Comparison of ENCODE assay signal across 27 cellular contexts in the genomic region with DNA sequence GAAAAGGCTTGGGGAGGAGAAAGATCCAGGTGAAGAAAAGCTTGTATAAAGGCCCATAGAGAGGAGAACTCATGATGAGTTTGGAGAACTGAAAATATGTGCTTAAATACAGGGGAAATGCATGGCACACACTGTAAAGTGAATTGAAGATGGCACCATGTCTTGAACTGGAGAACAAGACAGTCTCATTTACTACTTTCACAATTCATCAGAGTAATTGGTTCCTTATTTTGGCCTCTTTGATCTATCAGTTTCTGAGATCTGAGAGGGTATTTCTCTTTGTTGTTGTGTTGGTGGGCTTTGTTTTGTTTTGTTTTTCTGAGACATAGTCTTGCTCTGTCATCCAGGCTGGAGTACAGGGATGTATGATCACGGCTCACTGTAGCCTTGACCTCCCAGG.
A peak's percentile ranks its signal among the peaks of the same experiment; 100 is the strongest.
DNase-seq lines count a peak whose midpoint lies in the region; ATAC-seq and FAIRE-seq lines count a peak whose summit lies in the region.
"Had no signal": no experiment of that assay in that cellular context is flagged by ENCODE, and none has a peak within 500 bp of the region (broad histone marks: within the 10 kb centered on the region; RNA-seq: fewer than 3 reads in every experiment).

No MANE protein-coding gene starts in this region.

- no peaks in the 10 kb centered on the region for H3K4me1 ChIP-seq in neuronal stem cell (ENCODE audit: control insufficient read depth in 2 of 2, insufficient read depth in 1 of 2, low read depth in 1 of 2, low read length in 2 of 2)
- H3K4me1 ChIP-seq: upper lobe of right lung had no signal

- no peak overlapping the region for H2AK5ac ChIP-seq in neuronal stem cell (ENCODE audit: low read depth, low read length)

- no peak overlapping the region for H3K4me2 ChIP-seq in neuronal stem cell (ENCODE audit: insufficient read depth, low read length, poor library complexity, severe bottlenecking)

- H4K91ac ChIP-seq in neuronal stem cell (ENCODE audit: low read depth, low read length, poor library complexity): no peak overlapping the region

- no peak overlapping the region for H3K4me3 ChIP-seq in neuronal stem cell (ENCODE audit: low read length in 2 of 2)
- H3K4me3 ChIP-seq: ovary, upper lobe of right lung had no signal

- H3K14ac ChIP-seq in neuronal stem cell (ENCODE audit: low read length): no peak overlapping the region

- no peak overlapping the region for H2BK120ac ChIP-seq in neuronal stem cell (ENCODE audit: low read depth, low read length)

- FAIRE-seq in RCC 7860 (lab: Jason Lieb, UNC): no peak
- FAIRE-seq: GM18507, islet of Langerhans had no signal

- H3K9me3 ChIP-seq in neuronal stem cell (replicated peaks in 1 of 2; ENCODE audit: control insufficient read depth in 2 of 2, insufficient read depth in 1 of 2, low read depth in 1 of 2, low read length in 2 of 2): no peaks in the 10 kb centered on the region
- H3K9me3 ChIP-seq: ovary, upper lobe of right lung had no signal

- H3K18ac ChIP-seq in neuronal stem cell (ENCODE audit: low read length): no peak overlapping the region

- H3K27ac ChIP-seq in neuronal stem cell (replicated peaks; ENCODE audit: low read length): no peak overlapping the region
- H3K27ac ChIP-seq: ovary, RWPE1, upper lobe of right lung, WERI-Rb-1 had no signal

- H3K9ac ChIP-seq in neuronal stem cell (ENCODE audit: low read depth, low read length, poor library complexity): peak overlapping the region; percentile 30

- ATAC-seq in GM18499 (IDR thresholded peaks at IDR 0.05; ENCODE audit: insufficient read depth, unreplicated experiment): peak; percentile 73
- ATAC-seq in GM21717 (IDR thresholded peaks at IDR 0.05; ENCODE audit: unreplicated experiment): peak; percentile 53
- peak; percentile 71 for ATAC-seq in HG03432 (IDR thresholded peaks at IDR 0.05; ENCODE audit: unreplicated experiment)
- ATAC-seq: activated CD8-positive, alpha-beta T cell treated with anti-CD3 and anti-CD28 coated beads, Interleukin-2, amount 10 ng/mL, durations not matched to agents 7 days and 5 days; esophagus mucosa; T-cell; upper lobe of right lung had no signal

- H3K79me1 ChIP-seq in neuronal stem cell (ENCODE audit: low read depth, low read length): no peaks in the 10 kb centered on the region

- H3K36me3 ChIP-seq in neuronal stem cell (replicated peaks in 1 of 2; ENCODE audit: control insufficient read depth in 2 of 2, insufficient read depth in 2 of 2, low read length in 2 of 2): no peaks in the 10 kb centered on the region
- H3K36me3 ChIP-seq: ovary, upper lobe of right lung, WERI-Rb-1 had no signal

- no peak for DNase-seq in neuronal stem cell (ENCODE audit: low spot score)
- DNase-seq in NCI-H82 (lab: John Stamatoyannopoulos, UW): no peak
- no peak for DNase-seq in midbrain (lab: John Stamatoyannopoulos, UW)
- no peak for DNase-seq in SHP77 treated with DMSO at 0.1 percent for 48 hours (lab: John Stamatoyannopoulos, UW)
- no peak for DNase-seq in RCC 7860 (ENCODE audit: low spot score)
- DNase-seq: activated CD4-positive, alpha-beta T cell treated with anti-CD3 and anti-CD28 coated beads for 4 hours; activated CD8-positive, alpha-beta T cell treated with anti-CD3 and anti-CD28 coated beads, Interleukin-2, amount 10 ng/mL, durations not matched to agents 7 days and 5 days; activated naive CD4-positive, alpha-beta T cell treated with anti-CD3 and anti-CD28 coated beads for 36 hours; GOT3; Kasumi-1; NCI-H1436 treated with DMSO at 0.1 percent for 48 hours; NCI-H2107; NCI-H446; ovary; retina; small intestine; stimulated activated naive CD4-positive, alpha-beta T cell treated with Interleukin-2 at 50 U/mL for 16 hours; T-cell; upper lobe of right lung; WERI-Rb-1 had no signal

- no peaks in the 10 kb centered on the region for H3K27me3 ChIP-seq in neuronal stem cell (ENCODE audit: control insufficient read depth in 3 of 3, insufficient read depth in 3 of 3, low read depth in 1 of 3, low read length in 3 of 3)
- H3K27me3 ChIP-seq: ovary, upper lobe of right lung had no signal

- no peak overlapping the region for H3K23ac ChIP-seq in neuronal stem cell (ENCODE audit: low read depth, low read length, poor library complexity)

- no CpG with 5 or more reads among the region's 1 CpG for WGBS in neuronal stem cell (ENCODE audit: extremely low coverage in 2 of 2, insufficient read length in 2 of 2, insufficient replicate concordance in 1 of 2), 2 donors

- no peak overlapping the region for H4K8ac ChIP-seq in neuronal stem cell (ENCODE audit: low read depth, low read length)

- no peak overlapping the region for H2BK15ac ChIP-seq in neuronal stem cell (ENCODE audit: low read length)

- H2BK12ac ChIP-seq in neuronal stem cell (ENCODE audit: low read length): no peak overlapping the region

- H2BK5ac ChIP-seq in neuronal stem cell (ENCODE audit: low read length): no peak overlapping the region

- H3K4ac ChIP-seq in neuronal stem cell (ENCODE audit: low read length): no peak overlapping the region

- H2AFZ ChIP-seq in neuronal stem cell (ENCODE audit: low read length): no peak overlapping the region
